ENCODE assay signal across 18 cellular contexts in the genomic region with DNA sequence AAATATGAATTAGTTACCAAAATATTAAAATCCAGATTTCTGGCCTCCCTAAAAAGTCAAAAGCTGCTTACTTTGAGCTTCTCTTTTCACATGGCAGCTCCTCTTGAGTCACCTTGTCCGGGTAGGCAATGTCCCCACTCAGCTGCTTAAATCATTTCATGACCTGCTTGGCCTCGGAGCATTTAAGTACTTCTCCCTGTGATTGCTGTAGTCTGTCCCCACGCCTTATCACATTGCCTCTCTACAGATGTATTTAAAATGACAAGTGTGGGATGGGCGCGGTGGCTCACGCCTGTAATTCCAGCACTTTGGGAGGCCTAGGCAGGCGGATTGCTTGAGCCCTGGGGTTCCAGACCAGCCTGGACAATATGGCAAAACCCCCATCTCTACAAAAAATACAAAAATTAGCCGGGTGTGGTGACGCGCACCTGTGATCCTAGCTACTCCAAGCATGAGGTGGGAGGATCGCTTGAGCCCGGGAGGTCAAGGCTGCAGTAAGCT. TPM values are rescaled to one million over a fixed set of nuclear protein-coding genes. Genes with fewer than 3 reads are reported as not detected.
DNase-seq lines count a peak whose midpoint lies in the region; ATAC-seq and TF ChIP-seq lines count a peak whose summit lies in the region.
"Had no signal": no experiment of that assay in that cellular context is flagged by ENCODE, and none has a peak within 500 bp of the region (broad histone marks: within the 10 kb centered on the region; RNA-seq: fewer than 3 reads in every experiment).

No MANE protein-coding gene starts in this region.

- H3K27ac ChIP-seq in OCI-LY7 (ENCODE audit: low read depth, low read length, poor library complexity, severe bottlenecking) = no peak overlapping the region
- H3K27ac ChIP-seq: HL-60 had no signal

- POLR2A ChIA-PET in OCI-LY7 (lab: Charles Lee) = no interaction called here

- BruUV-seq in OCI-LY7 (replicated peaks; lab: Mats Ljungman, UMichigan) = no TSS peak

- intact Hi-C loops in OCI-LY7 (cut with micrococcal nuclease; ENCODE audit: unreplicated experiment) = no loop called here
- intact Hi-C loops in left ventricle myocardium superior (cut with micrococcal nuclease) = no loop called here

- no peaks in the 10 kb centered on the region for H3K9me3 Mint-ChIP-seq in neural crest cell
- H3K9me3 Mint-ChIP-seq: stimulated activated naive CD8-positive, alpha-beta T cell treated with anti-CD3 and anti-CD28 coated beads, Interleukin-15, Interleukin-2, amounts not matched to agents 100 ng/mL and 50 ng/mL, for 24 hours; T-cell had no signal

- no peaks in the 10 kb centered on the region for H3K36me3 Mint-ChIP-seq in neural crest cell (ENCODE audit: low read depth)
- H3K36me3 Mint-ChIP-seq: T-cell had no signal

- peak overlapping the region; percentile 98 for H3K4me3 Mint-ChIP-seq in neural crest cell

- CTCF ChIA-PET in OCI-LY7 (lab: Charles Lee; ENCODE audit: unreplicated experiment) = no interaction called here

- no peak overlapping the region for H3K4me3 ChIP-seq in OCI-LY7 (ENCODE audit: low read depth, low read length, poor library complexity, severe bottlenecking)

- 0 out of 2 replicates have a peak overlapping the region, but pooled peaks have one; percentile 76 for H3K4me2 ChIP-seq in OCI-LY7 (ENCODE audit: low read length)

- peaks cover 12% of the 10 kb centered on the region for H4K20me1 ChIP-seq in OCI-LY7 (ENCODE audit: insufficient read depth, low read length)

- H3K27ac Mint-ChIP-seq in neural crest cell (ENCODE audit: unreplicated experiment) = peak overlapping the region; percentile 19
- H3K27ac Mint-ChIP-seq: activated CD8-positive, alpha-beta memory T cell treated with anti-CD3 and anti-CD28 coated beads, Interleukin-2, amount 10 ng/mL, durations not matched to agents 7 days and 5 days; T-cell had no signal

- peak overlapping the region; percentile 98 for H2AFZ ChIP-seq in OCI-LY7 (ENCODE audit: low read length)

- H3K36me3 ChIP-seq in OCI-LY7 (ENCODE audit: insufficient read depth, low read length) = no peaks in the 10 kb centered on the region

- peaks cover 48% of the 10 kb centered on the region for H3K4me1 Mint-ChIP-seq in neural crest cell

- no peaks in the 10 kb centered on the region for H3K9me2 ChIP-seq in OCI-LY7 (ENCODE audit: insufficient read depth, low read length)

- H3K79me2 ChIP-seq in OCI-LY7 (ENCODE audit: insufficient read depth, low read depth, low read length) = peaks cover 29% of the 10 kb centered on the region

- DNase-seq in ELF-1 (ENCODE audit: low read depth, low spot score) (peak; percentile 39), OCI-LY7 (ENCODE audit: low spot score) (no peak), left ventricle myocardium superior (no peak), neural crest cell (ENCODE audit: low read depth, low spot score) (no peak), pons (ENCODE audit: low spot score) (no peak)
- DNase-seq: activated CD8-positive, alpha-beta memory T cell treated with anti-CD3 and anti-CD28 coated beads, Interleukin-2, amount 10 ng/mL, durations not matched to agents 7 days and 5 days; activated naive CD4-positive, alpha-beta T cell treated with Interleukin-2 at 50 U/mL for 16 hours; DND-41; mammary epithelial cell; NCI-H1694; NCI-H446 treated with DMSO at 0.1 percent for 48 hours had no signal

- no peaks in the 10 kb centered on the region for H3K27me3 Mint-ChIP-seq in neural crest cell (ENCODE audit: low read depth)

- H3K9me3 ChIP-seq in OCI-LY7 (ENCODE audit: low read length) = no peaks in the 10 kb centered on the region

- peak; percentile 34 for ATAC-seq in left ventricle myocardium superior
- ATAC-seq in GM19324 (IDR thresholded peaks at IDR 0.05; ENCODE audit: low FRiP score, unreplicated experiment) = no peak
- ATAC-seq in HG02852 (IDR thresholded peaks at IDR 0.05; ENCODE audit: unreplicated experiment) = no peak
- ATAC-seq in GM21528 (IDR thresholded peaks at IDR 0.05; ENCODE audit: low FRiP score, unreplicated experiment) = no peak
- ATAC-seq: activated CD8-positive, alpha-beta memory T cell treated with anti-CD3 and anti-CD28 coated beads, Interleukin-2, amount 10 ng/mL, durations not matched to agents 7 days and 5 days had no signal

- peaks cover 25% of the 10 kb centered on the region for H3K4me1 ChIP-seq in OCI-LY7 (ENCODE audit: insufficient read depth, low read length, poor library complexity, severe bottlenecking)

- TF ChIP-seq CTCF in OCI-LY7 (conservative IDR thresholded peaks at IDR 0.05; ENCODE audit: low read length) (no peak), neural crest cell (conservative IDR thresholded peaks at IDR 0.05) (no peak)

RNA-seq across cellular contexts. Expression of gene GJC1, which starts 1.2 kb away (rescaled TPM):
- total RNA-seq in OCI-LY7 (2014; rRNA removed; shearing (Covaris generic)) = 14.2 and 21.1 TPM in 2 replicates
- total RNA-seq in OCI-LY7 (2022) = 19.5 and 20.6 TPM in 2 replicates
- 18.6 TPM for total RNA-seq in left ventricle myocardium superior
- total RNA-seq in neural crest cell = 143 and 145 TPM in 2 replicates

RNA-seq across cellular contexts. Expression of gene HIGD1B, which starts 16.4 kb away (rescaled TPM):
- total RNA-seq in OCI-LY7 (2014; rRNA removed; shearing (Covaris generic)) = not detected in 2 replicates
- total RNA-seq in OCI-LY7 (2022) = not detected in 2 replicates
- total RNA-seq in left ventricle myocardium superior = 22.2 TPM
- not detected in 2 replicates for total RNA-seq in neural crest cell
- total RNA-seq: activated CD8-positive, alpha-beta memory T cell treated with anti-CD3 and anti-CD28 coated beads, Interleukin-2, amount 10 ng/mL, durations not matched to agents 7 days and 5 days; bronchial epithelial cell; mammary epithelial cell; T-cell had no signal

Comparison
In these comparisons a context has a peak if more than half of its experiments do, and no peak if none do; other contexts are left out.
1. RNA of gene HIGD1B, which starts 16.4 kb away (total RNA-seq): 22.2 TPM in left ventricle myocardium superior (single experiment); not detected in OCI-LY7 and not detected in neural crest cell; every median in the first group is over 10 times any median in the second.